Comparison of ENCODE assay signal across 9 cellular contexts in genomic region chr2:231665208-231665921, GRCh38. TPM values are rescaled to one million over a fixed set of nuclear protein-coding genes. Genes with fewer than 3 reads are reported as not detected.
A peak's percentile ranks its signal among the peaks of the same experiment; 100 is the strongest.
DNase-seq lines count a peak whose midpoint lies in the region; ATAC-seq and TF ChIP-seq lines count a peak whose summit lies in the region.
"Had no signal": no experiment of that assay in that cellular context is flagged by ENCODE, and none has a peak within 500 bp of the region (broad histone marks: within the 10 kb centered on the region; RNA-seq: fewer than 3 reads in every experiment).

No MANE protein-coding gene starts in this region.

- H3F3A ChIP-seq in smooth muscle cell (ENCODE audit: low read depth), result peaks cover 25% of the 10 kb centered on the region

- no peaks in the 10 kb centered on the region for H3K27me3 ChIP-seq in WERI-Rb-1 (ENCODE audit: insufficient read depth, low read depth, severe bottlenecking)
- no peaks in the 10 kb centered on the region for H3K27me3 ChIP-seq in smooth muscle cell (ENCODE audit: low read depth)

- H3K4me3 Mint-ChIP-seq in activated T-cell treated with anti-CD3 and anti-CD28 coated beads, Interleukin-2, amount 50 U/mL, for 72 hours, result peak overlapping the region in 1 of 2 donors; percentile 55
- H3K4me3 Mint-ChIP-seq: activated CD4-positive, alpha-beta memory T cell treated with anti-CD3 and anti-CD28 coated beads, Interleukin-2, amount 10 ng/mL, durations not matched to agents 7 days and 5 days had no signal

- H3K4me1 Mint-ChIP-seq in activated T-cell treated with anti-CD3 and anti-CD28 coated beads, Interleukin-2, amount 50 U/mL, for 72 hours (ENCODE audit: low read depth), result peaks cover 30% of the 10 kb centered on the region

- peak overlapping the region; percentile 83 for H3K4me2 ChIP-seq in smooth muscle cell

- peaks cover 0 to 6% of the 10 kb centered on the region in 2 donors for H3K9me3 Mint-ChIP-seq in activated T-cell treated with anti-CD3 and anti-CD28 coated beads, Interleukin-2, amount 50 U/mL, for 72 hours

- no peak for ATAC-seq in HG02938 (IDR thresholded peaks at IDR 0.05; ENCODE audit: unreplicated experiment)
- ATAC-seq in activated T-cell treated with anti-CD3 and anti-CD28 coated beads, Interleukin-2, amount 50 U/mL, for 72 hours (replicated peaks in 1 of 2), result no peak

- WGBS in smooth muscle cell (ENCODE audit: low lambda C conversion rate), result 78% methylated on average over 14 of the region's 14 CpGs

- H3K27ac ChIP-seq in WERI-Rb-1 (peak overlapping the region; percentile 84; the same call in 1 of the 2 replicates), smooth muscle cell (ENCODE audit: low read depth) (peak overlapping the region; percentile 94)

- DNase-seq in GM12865 (ENCODE audit: low read depth) (no peak), WERI-Rb-1 (no peak), islet precursor cell (peak; percentile 59), smooth muscle cell (lab: John Stamatoyannopoulos, UW; ENCODE audit: unreplicated experiment) (no peak), NCI-H446 (lab: John Stamatoyannopoulos, UW) (no peak), NK-92 (lab: John Stamatoyannopoulos, UW; ENCODE audit: unreplicated experiment) (no peak)
- DNase-seq in activated T-cell treated with anti-CD3 and anti-CD28 coated beads, Interleukin-2, amount 50 U/mL, for 72 hours, result no peak
- DNase-seq: activated CD4-positive, alpha-beta memory T cell treated with anti-CD3 and anti-CD28 coated beads, Interleukin-2, amount 10 ng/mL, durations not matched to agents 7 days and 5 days had no signal

- no peak overlapping the region for H3K9ac ChIP-seq in smooth muscle cell (ENCODE audit: low read depth)

- no peak overlapping the region for H2AFZ ChIP-seq in smooth muscle cell (ENCODE audit: low read depth)

- peaks cover 23% of the 10 kb centered on the region for H3K4me1 ChIP-seq in smooth muscle cell (ENCODE audit: low read depth)

- peaks cover 0 to 2% of the 10 kb centered on the region in 2 donors for H3K36me3 Mint-ChIP-seq in activated T-cell treated with anti-CD3 and anti-CD28 coated beads, Interleukin-2, amount 50 U/mL, for 72 hours (ENCODE audit: insufficient read depth in 2 of 2)

- no peaks in the 10 kb centered on the region for H3K27me3 Mint-ChIP-seq in activated T-cell treated with anti-CD3 and anti-CD28 coated beads, Interleukin-2, amount 50 U/mL, for 72 hours (ENCODE audit: low read depth)
- H3K27me3 Mint-ChIP-seq: activated CD4-positive, alpha-beta memory T cell treated with anti-CD3 and anti-CD28 coated beads, Interleukin-2, amount 10 ng/mL, durations not matched to agents 7 days and 5 days had no signal

- H3K4me3 ChIP-seq in GM12865 (ENCODE audit: low read depth, low read length), result peak overlapping the region; percentile 64
- H3K4me3 ChIP-seq in WERI-Rb-1 (ENCODE audit: low read depth, low read length), result no peak overlapping the region
- H3K4me3 ChIP-seq in smooth muscle cell, result no peak overlapping the region

- H3K36me3 ChIP-seq in WERI-Rb-1, result no peaks in the 10 kb centered on the region
- no peaks in the 10 kb centered on the region for H3K36me3 ChIP-seq in smooth muscle cell (ENCODE audit: low read depth)

- no peaks in the 10 kb centered on the region for H4K20me1 ChIP-seq in smooth muscle cell (ENCODE audit: low read depth)

- H3K27ac Mint-ChIP-seq in activated T-cell treated with anti-CD3 and anti-CD28 coated beads, Interleukin-2, amount 50 U/mL, for 72 hours, result no peak overlapping the region
- H3K27ac Mint-ChIP-seq: activated CD4-positive, alpha-beta memory T cell treated with anti-CD3 and anti-CD28 coated beads, Interleukin-2, amount 10 ng/mL, durations not matched to agents 7 days and 5 days had no signal

- H3K9me3 ChIP-seq in WERI-Rb-1 (ENCODE audit: severe bottlenecking), result no peaks in the 10 kb centered on the region
- no peaks in the 10 kb centered on the region for H3K9me3 ChIP-seq in smooth muscle cell (replicated peaks; ENCODE audit: low read depth)

- TF ChIP-seq CTCF in GM12865 (IDR thresholded peaks at IDR 0.05; ENCODE audit: insufficient read depth, low read depth, low read length, missing control alignments), result no peak
- no peak for TF ChIP-seq CTCF in WERI-Rb-1 (IDR thresholded peaks at IDR 0.05; ENCODE audit: low read depth, low read length)
- no peak for TF ChIP-seq CTCF in smooth muscle cell (IDR thresholded peaks at IDR 0.05; ENCODE audit: borderline replicate concordance, insufficient read depth, poor library complexity, severe bottlenecking)

- H3K79me2 ChIP-seq in smooth muscle cell (ENCODE audit: low read depth), result no peaks in the 10 kb centered on the region

RNA-seq across cellular contexts. Expression of gene PTMA, which starts 43.0 kb away (rescaled TPM):
- total RNA-seq in smooth muscle cell, result 576 and 655 TPM in 2 replicates
- polyA plus RNA-seq in smooth muscle cell, result 615 and 653 TPM in 2 replicates
- total RNA-seq in activated T-cell treated with anti-CD3 and anti-CD28 coated beads, Interleukin-2, amount 50 U/mL, for 72 hours, result 1,000 to 10,000 TPM; 1,057 to 1,154 TPM
